9 cellular contexts compared by ENCODE assay signal in the genomic region with DNA sequence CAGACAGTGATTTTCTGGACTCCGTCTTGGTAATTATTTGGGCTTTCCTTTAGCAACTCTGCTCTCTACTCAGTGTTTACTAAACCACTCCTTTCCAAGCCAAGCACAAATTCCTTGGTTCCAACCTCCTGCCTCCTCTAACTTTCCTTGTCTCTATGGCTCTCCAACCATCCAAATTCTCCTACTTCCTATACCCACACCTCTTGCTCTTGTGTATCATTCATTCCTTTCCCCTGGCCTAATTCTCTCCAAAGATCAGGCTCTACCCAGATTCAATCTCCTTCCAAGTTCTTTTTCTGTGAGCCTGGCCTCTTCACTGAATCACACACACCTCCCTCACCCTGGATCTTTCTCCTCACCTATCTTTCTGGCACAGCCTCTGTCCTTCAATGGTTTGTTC. TPM values are rescaled to one million over a fixed set of nuclear protein-coding genes. Genes with fewer than 3 reads are reported as not detected.
DNase-seq lines count a peak whose midpoint lies in the region; ATAC-seq lines count a peak whose summit lies in the region.
"Had no signal": no experiment of that assay in that cellular context is flagged by ENCODE, and none has a peak within 500 bp of the region (broad histone marks: within the 10 kb centered on the region; RNA-seq: fewer than 3 reads in every experiment).

No MANE protein-coding gene starts in this region.

- H3K36me3 Mint-ChIP-seq in activated T-cell treated with anti-CD3 and anti-CD28 coated beads, Interleukin-2, amount 50 U/mL, for 4 hours (ENCODE audit: insufficient read depth) = peaks cover 13% of the 10 kb centered on the region
- peaks cover 2% of the 10 kb centered on the region for H3K36me3 Mint-ChIP-seq in T-helper 17 cell (ENCODE audit: low read depth)
- peaks cover 22 to 46% of the 10 kb centered on the region in 2 donors for H3K36me3 Mint-ChIP-seq in stimulated activated naive B cell treated with anti-CD40 and anti-IgM and Interleukin-4, amounts not matched to agents 10 μg/mL and 1 μg/mL and 100 μg/mL, for 72 hours

- peak overlapping the region; percentile 94 for H3K27ac Mint-ChIP-seq in T-helper 17 cell
- peak overlapping the region; percentile 95 for H3K27ac Mint-ChIP-seq in stimulated activated naive B cell treated with anti-CD40 and anti-IgM and Interleukin-4, amounts not matched to agents 10 μg/mL and 1 μg/mL and 100 μg/mL, for 72 hours

- peak overlapping the region; percentile 97 for H3K4me3 ChIP-seq in iPS-11a (ENCODE audit: low read depth, low read length)

- ATAC-seq in activated T-cell treated with anti-CD3 and anti-CD28 coated beads, Interleukin-2, amount 50 U/mL, for 4 hours = no peak
- ATAC-seq in T-helper 17 cell (no peak), HG02938 (IDR thresholded peaks at IDR 0.05; ENCODE audit: unreplicated experiment) (no peak), HG03039 (IDR thresholded peaks at IDR 0.05; ENCODE audit: unreplicated experiment) (no peak)
- no peak for ATAC-seq in stimulated activated naive B cell treated with anti-CD40 and anti-IgM and Interleukin-4, amounts not matched to agents 10 μg/mL and 1 μg/mL and 100 μg/mL, for 72 hours (replicated peaks)

- H3K4me1 Mint-ChIP-seq in activated T-cell treated with anti-CD3 and anti-CD28 coated beads, Interleukin-2, amount 50 U/mL, for 4 hours (ENCODE audit: low read depth) = peaks cover 38% of the 10 kb centered on the region
- peaks cover 36% of the 10 kb centered on the region for H3K4me1 Mint-ChIP-seq in T-helper 17 cell
- H3K4me1 Mint-ChIP-seq in stimulated activated naive B cell treated with anti-CD40 and anti-IgM and Interleukin-4, amounts not matched to agents 10 μg/mL and 1 μg/mL and 100 μg/mL, for 72 hours = peaks cover 39 to 64% of the 10 kb centered on the region in 2 donors

- H3K9me3 Mint-ChIP-seq in activated T-cell treated with anti-CD3 and anti-CD28 coated beads, Interleukin-2, amount 50 U/mL, for 4 hours = no peaks in the 10 kb centered on the region
- no peaks in the 10 kb centered on the region for H3K9me3 Mint-ChIP-seq in stimulated activated naive B cell treated with anti-CD40 and anti-IgM and Interleukin-4, amounts not matched to agents 10 μg/mL and 1 μg/mL and 100 μg/mL, for 72 hours

- no peak for DNase-seq in activated T-cell treated with anti-CD3 and anti-CD28 coated beads, Interleukin-2, amount 50 U/mL, for 4 hours
- DNase-seq in activated T-cell treated with anti-CD3 and anti-CD28 coated beads for 4 hours (no peak), T-helper 17 cell (no peak), H4 (ENCODE audit: low spot score) (no peak)
- DNase-seq in stimulated activated naive B cell treated with anti-CD40 and anti-IgM and Interleukin-4, amounts not matched to agents 10 μg/mL and 1 μg/mL and 100 μg/mL, for 72 hours = no peak
- DNase-seq: activated effector memory CD4-positive, alpha-beta T cell treated with anti-CD3 and anti-CD28 coated beads, Interleukin-2, amount 50 U/mL, for 16 hours had no signal

- peak overlapping the region; percentile 98 for H3K4me3 Mint-ChIP-seq in activated T-cell treated with anti-CD3 and anti-CD28 coated beads, Interleukin-2, amount 50 U/mL, for 4 hours
- peak overlapping the region; percentile 95 for H3K4me3 Mint-ChIP-seq in T-helper 17 cell
- H3K4me3 Mint-ChIP-seq in stimulated activated naive B cell treated with anti-CD40 and anti-IgM and Interleukin-4, amounts not matched to agents 10 μg/mL and 1 μg/mL and 100 μg/mL, for 72 hours = peak overlapping the region; percentile 95 to 97

- no peaks in the 10 kb centered on the region for H3K9me3 ChIP-seq in T-helper 17 cell (ENCODE audit: control insufficient read depth, low read length, poor library complexity, severe bottlenecking)

- H3K27me3 Mint-ChIP-seq in activated T-cell treated with anti-CD3 and anti-CD28 coated beads, Interleukin-2, amount 50 U/mL, for 4 hours (ENCODE audit: low read depth) = no peaks in the 10 kb centered on the region
- H3K27me3 Mint-ChIP-seq in T-helper 17 cell = no peaks in the 10 kb centered on the region
- H3K27me3 Mint-ChIP-seq in stimulated activated naive B cell treated with anti-CD40 and anti-IgM and Interleukin-4, amounts not matched to agents 10 μg/mL and 1 μg/mL and 100 μg/mL, for 72 hours = no peaks in the 10 kb centered on the region

RNA-seq across cellular contexts. Expression of gene NEURL4, which starts 1.1 kb away (rescaled TPM):
- total RNA-seq in activated T-cell treated with anti-CD3 and anti-CD28 coated beads, Interleukin-2, amount 50 U/mL, for 4 hours = 10 to 100 TPM; 73.1 to 88.0 (median 82.4) TPM
- total RNA-seq in T-helper 17 cell = 10 to 100 TPM; 29.9 to 43.8 TPM
- 3.4 and 3.5 TPM in 2 replicates for total RNA-seq in H4 (2014; rRNA removed; shearing (Covaris generic))

RNA-seq across cellular contexts. Expression of gene ACAP1, which starts 8.3 kb away (rescaled TPM):
- 100 to 1,000 TPM; 119 to 126 (median 123) TPM for total RNA-seq in activated T-cell treated with anti-CD3 and anti-CD28 coated beads, Interleukin-2, amount 50 U/mL, for 4 hours
- total RNA-seq in T-helper 17 cell = 100 to 1,000 TPM; 641 to 702 TPM
- total RNA-seq in H4 (2014; rRNA removed; shearing (Covaris generic)) = 0.19 TPM in 1 of 2 replicates, not detected in the other

RNA-seq across cellular contexts. Expression of gene GPS2, which starts 12.8 kb away (rescaled TPM):
- total RNA-seq in activated T-cell treated with anti-CD3 and anti-CD28 coated beads, Interleukin-2, amount 50 U/mL, for 4 hours = 10 to 100 TPM; 80.6 to 92.8 (median 87.1) TPM
- total RNA-seq in T-helper 17 cell = 100 to 1,000 TPM in 1 of 2 donors, 10 to 100 TPM in 1; 96.5 to 104 TPM
- total RNA-seq in H4 (2014; rRNA removed; shearing (Covaris generic)) = 55.9 and 65.1 TPM in 2 replicates

RNA-seq across cellular contexts. Expression of gene EIF5A, which starts 20.6 kb away (rescaled TPM):
- 1,000 to 10,000 TPM; 1,821 to 1,965 (median 1,822) TPM for total RNA-seq in activated T-cell treated with anti-CD3 and anti-CD28 coated beads, Interleukin-2, amount 50 U/mL, for 4 hours
- 100 to 1,000 TPM; 496 to 601 TPM for total RNA-seq in T-helper 17 cell
- 460 and 526 TPM in 2 replicates for total RNA-seq in H4 (2014; rRNA removed; shearing (Covaris generic))

RNA-seq across cellular contexts. Expression of gene KCTD11, which starts 24.0 kb away (rescaled TPM):
- 1 to 10 TPM; 1.6 to 2.3 (median 1.6) TPM for total RNA-seq in activated T-cell treated with anti-CD3 and anti-CD28 coated beads, Interleukin-2, amount 50 U/mL, for 4 hours
- 1 to 10 TPM; 1.6 to 2.7 TPM for total RNA-seq in T-helper 17 cell
- total RNA-seq in H4 (2014; rRNA removed; shearing (Covaris generic)) = 0.78 and 2.4 TPM in 2 replicates

Comparison
In these comparisons a context has a peak if more than half of its experiments do, and no peak if none do; other contexts are left out.
1. RNA of gene ACAP1, which starts 8.3 kb away (total RNA-seq): 641 to 702 TPM in T-helper 17 cell and 119 to 126 TPM in activated T-cell treated with anti-CD3 and anti-CD28 coated beads, Interleukin-2, amount 50 U/mL, for 4 hours; 0.19 TPM in H4; every median in the first group is over 100 times any median in the second.
2. Peak in every context shown above with its lines, with median percentiles within 50 percentile points of each other: H3K4me3 Mint-ChIP-seq.